Comparison of ENCODE assay signal across 17 cellular contexts in genomic region chr7:42234736-42235135, GRCh38. TPM values are rescaled to one million over a fixed set of nuclear protein-coding genes. Genes with fewer than 3 reads are reported as not detected.
A peak's percentile ranks its signal among the peaks of the same experiment; 100 is the strongest.
DNase-seq lines count a peak whose midpoint lies in the region; ATAC-seq and TF ChIP-seq lines count a peak whose summit lies in the region.
"Had no signal": no experiment of that assay in that cellular context is flagged by ENCODE, and none has a peak within 500 bp of the region (broad histone marks: within the 10 kb centered on the region; RNA-seq: fewer than 3 reads in every experiment).

No MANE protein-coding gene starts in this region.

- 35% methylated on average over 3 of the region's 3 CpGs for WGBS in esophagus muscularis mucosa

- ATAC-seq in GM19397 (IDR thresholded peaks at IDR 0.05; ENCODE audit: unreplicated experiment) (no peak), HG02678 (IDR thresholded peaks at IDR 0.05; ENCODE audit: unreplicated experiment) (no peak), HG02610 (IDR thresholded peaks at IDR 0.05; ENCODE audit: unreplicated experiment) (no peak)
- ATAC-seq: body of pancreas, gastroesophageal sphincter, mucosa of descending colon had no signal

- no peak for TF ChIP-seq POLR2A in esophagus muscularis mucosa (IDR thresholded peaks at IDR 0.05; ENCODE audit: low read depth)
- TF ChIP-seq POLR2A in vagina (IDR thresholded peaks at IDR 0.05): no peak

- intact Hi-C loops in esophagus muscularis mucosa (cut with DNase I): loop anchor here (5.0 to 10.0 kb wide), 4 partner anchors 260 to 443 kb away; no protein-coding TSS in a partner anchor
- intact Hi-C loops in vagina (cut with DNase I): loop anchor here (10.0 kb wide), 1 partner anchor 260 kb away; no protein-coding TSS in a partner anchor

- no peak overlapping the region for H3K27ac ChIP-seq in ACC112 (ENCODE audit: low read depth, low read length)
- peak overlapping the region in 3 of 4 donors; percentile 93 to 95 (median 95) for H3K27ac ChIP-seq in esophagus muscularis mucosa (replicated peaks in 1 of 4)
- H3K27ac ChIP-seq in vagina: no peak overlapping the region
- H3K27ac ChIP-seq: body of pancreas had no signal

- H3K4me1 ChIP-seq in ACC112 (ENCODE audit: control insufficient read depth, insufficient read depth, low read length, unreplicated experiment) (peaks cover 48% of the 10 kb centered on the region), esophagus muscularis mucosa (peaks cover 13 to 72% (median 66%) of the 10 kb centered on the region in 4 donors), neuron (ENCODE audit: insufficient read depth, low read length) (peaks cover 60% of the 10 kb centered on the region), vagina (peaks cover 65% of the 10 kb centered on the region)
- H3K4me1 ChIP-seq: Peyer's patch had no signal

- peak overlapping the region; percentile 88 for H3K4me3 ChIP-seq in ACC112 (ENCODE audit: low read depth, low read length)
- H3K4me3 ChIP-seq in LNCaP clone FGC (ENCODE audit: low read depth, low read length): peak overlapping the region; percentile 17; the same call in 1 of the 2 replicates
- peak overlapping the region; percentile 23 to 87 (median 82) for H3K4me3 ChIP-seq in esophagus muscularis mucosa
- H3K4me3 ChIP-seq in neuron (ENCODE audit: low read length): peak overlapping the region; percentile 86
- peak overlapping the region in 1 of 2 donors; percentile 88 for H3K4me3 ChIP-seq in vagina
- H3K4me3 ChIP-seq: body of pancreas, mucosa of descending colon had no signal

- DNase-seq in LNCaP clone FGC (ENCODE audit: low read depth) (peak; percentile 75), esophagus muscularis mucosa (ENCODE audit: extremely low spot score) (no peak), vagina (ENCODE audit: extremely low spot score in 2 of 2) (no peak)
- DNase-seq: body of pancreas, Caco-2, islet precursor cell, mucosa of descending colon, NCI-H1694 treated with DMSO at 0.1 percent for 48 hours, NCI-H524, Peyer's patch, SW 1271 had no signal

- H2AFZ ChIP-seq in ACC112 (ENCODE audit: low read length, unreplicated experiment) (no peak overlapping the region), neuron (ENCODE audit: low read depth, low read length) (no peak overlapping the region)

- H3K36me3 ChIP-seq in ACC112 (ENCODE audit: insufficient read depth, low read length) (no peaks in the 10 kb centered on the region), esophagus muscularis mucosa (no peaks in the 10 kb centered on the region), neuron (ENCODE audit: insufficient read depth, low read length) (no peaks in the 10 kb centered on the region), vagina (no peaks in the 10 kb centered on the region)
- H3K36me3 ChIP-seq: gastroesophageal sphincter, Peyer's patch had no signal

- no peaks in the 10 kb centered on the region for H3K9me3 ChIP-seq in esophagus muscularis mucosa
- H3K9me3 ChIP-seq in neuron (ENCODE audit: low read length): no peaks in the 10 kb centered on the region
- no peaks in the 10 kb centered on the region for H3K9me3 ChIP-seq in vagina
- H3K9me3 ChIP-seq: body of pancreas, Caco-2, gastroesophageal sphincter, mucosa of descending colon, Peyer's patch had no signal

- H3K27me3 ChIP-seq in ACC112 (ENCODE audit: insufficient read depth, low read length) (no peaks in the 10 kb centered on the region), esophagus muscularis mucosa (no peaks in the 10 kb centered on the region), neuron (ENCODE audit: insufficient read depth, low read length) (no peaks in the 10 kb centered on the region), vagina (no peaks in the 10 kb centered on the region)
- H3K27me3 ChIP-seq: gastroesophageal sphincter, Peyer's patch had no signal

- no peak for TF ChIP-seq CTCF in LNCaP clone FGC (IDR thresholded peaks at IDR 0.05; ENCODE audit: control insufficient read depth, extremely low read depth, insufficient read depth)
- no peak for TF ChIP-seq CTCF in esophagus muscularis mucosa (IDR thresholded peaks at IDR 0.05)
- no peak for TF ChIP-seq CTCF in vagina (IDR thresholded peaks at IDR 0.05)

- TF ChIP-seq EP300 in esophagus muscularis mucosa (IDR thresholded peaks at IDR 0.05): no peak

- H3K79me2 ChIP-seq in ACC112 (ENCODE audit: control insufficient read depth, insufficient read depth, low read length, unreplicated experiment): peaks cover 49% of the 10 kb centered on the region

RNA-seq across cellular contexts. Expression of gene GLI3, which starts 2.3 kb away (rescaled TPM):
- total RNA-seq in esophagus muscularis mucosa (10 to 100 TPM; 11.7 to 17.8 (median 13.3) TPM), vagina (24.6 TPM)

Comparison
In these comparisons a context has a peak if more than half of its experiments do, and no peak if none do; other contexts are left out.
1. H3K27ac ChIP-seq: peak in esophagus muscularis mucosa (3 of 4); none in ACC112 (single experiment) and vagina (single experiment).